Comparison of ENCODE assay signal across 39 cellular contexts in genomic region chr4:160318567-160319220, GRCh38.
DNase-seq lines count a peak whose midpoint lies in the region; ATAC-seq, FAIRE-seq and TF ChIP-seq lines count a peak whose summit lies in the region.
"Had no signal": no experiment of that assay in that cellular context is flagged by ENCODE, and none has a peak within 500 bp of the region (broad histone marks: within the 10 kb centered on the region; RNA-seq: fewer than 3 reads in every experiment).

No MANE protein-coding gene starts in this region.

- H3K27ac ChIP-seq in astrocyte (ENCODE audit: low read depth, low read length) (no peak overlapping the region), foreskin keratinocyte (no peak overlapping the region), body of pancreas (no peak overlapping the region)
- H3K27ac ChIP-seq: gastrocnemius medialis, psoas muscle, sigmoid colon, SJSA1, transverse colon, VCaP had no signal

- H3K4me1 Mint-ChIP-seq in astrocyte (ENCODE audit: low read depth, unreplicated experiment): peaks cover 6% of the 10 kb centered on the region
- H3K4me1 Mint-ChIP-seq: activated CD4-positive, alpha-beta T cell treated with anti-CD3 and anti-CD28 coated beads for 36 hours; activated naive CD4-positive, alpha-beta T cell treated with anti-CD3 and anti-CD28 coated beads, Interleukin-2, amount 10 ng/mL, durations not matched to agents 7 days and 5 days; activated T-helper 17 cell treated with anti-CD3 and anti-CD28 coated beads, Interleukin-2, amount 50 U/mL, for 72 hours; CD8-positive, alpha-beta memory T cell; central memory CD8-positive, alpha-beta T cell; naive thymus-derived CD4-positive, alpha-beta T cell had no signal

- TF ChIP-seq POLR2A in body of pancreas (IDR thresholded peaks at IDR 0.05): no peak

- no peak for FAIRE-seq in astrocyte (lab: Jason Lieb, UNC)
- FAIRE-seq: endometrium had no signal

- no peaks in the 10 kb centered on the region for H3K27me3 ChIP-seq in astrocyte (ENCODE audit: insufficient read depth, low read length)
- H3K27me3 ChIP-seq in foreskin keratinocyte: no peaks in the 10 kb centered on the region
- no peaks in the 10 kb centered on the region for H3K27me3 ChIP-seq in body of pancreas
- H3K27me3 ChIP-seq: BE2C, gastrocnemius medialis, sigmoid colon, SJSA1, transverse colon had no signal

- no peaks in the 10 kb centered on the region for H3K27me3 Mint-ChIP-seq in astrocyte (ENCODE audit: low read depth, unreplicated experiment)
- H3K27me3 Mint-ChIP-seq: activated CD4-positive, alpha-beta T cell treated with anti-CD3 and anti-CD28 coated beads for 36 hours; activated naive CD4-positive, alpha-beta T cell treated with anti-CD3 and anti-CD28 coated beads, Interleukin-2, amount 10 ng/mL, durations not matched to agents 7 days and 5 days; activated T-helper 17 cell treated with anti-CD3 and anti-CD28 coated beads, Interleukin-2, amount 50 U/mL, for 72 hours; CD8-positive, alpha-beta memory T cell; central memory CD8-positive, alpha-beta T cell; dendritic cell treated with granulocyte-macrophage colony-stimulating factor and Interleukin-4, amounts not matched to agents 40 ng/mL and 50 ng/mL, for 4 days; naive thymus-derived CD4-positive, alpha-beta T cell had no signal

- no peak overlapping the region for H3K9ac ChIP-seq in astrocyte (ENCODE audit: low read length)

- H3K4me1 ChIP-seq in astrocyte (ENCODE audit: insufficient read depth, low read length) (peaks cover 3% of the 10 kb centered on the region), foreskin keratinocyte (peaks cover 8% of the 10 kb centered on the region), body of pancreas (no peaks in the 10 kb centered on the region)
- H3K4me1 ChIP-seq: gastrocnemius medialis, psoas muscle, sigmoid colon, SJSA1, transverse colon had no signal

- H2AFZ ChIP-seq in astrocyte (ENCODE audit: low read depth, low read length): peak overlapping the region; percentile 1

- 79 to 84% methylated on average over 6 of the region's 6 CpGs for WGBS in body of pancreas, 2 donors

- H3K36me3 ChIP-seq in astrocyte (ENCODE audit: insufficient read depth, low read length) (no peaks in the 10 kb centered on the region), body of pancreas (replicated peaks in 1 of 2; ENCODE audit: insufficient read depth in 1 of 2, low read depth in 2 of 2) (no peaks in the 10 kb centered on the region)
- H3K36me3 ChIP-seq: BE2C, gastrocnemius medialis, sigmoid colon, SJSA1, transverse colon had no signal

- ATAC-seq in foreskin keratinocyte (peak; percentile 28), HG02759 (IDR thresholded peaks at IDR 0.05; ENCODE audit: unreplicated experiment) (no peak), body of pancreas (no peak)
- ATAC-seq: activated CD4-positive, alpha-beta T cell treated with anti-CD3 and anti-CD28 coated beads for 36 hours; activated CD8-positive, alpha-beta T cell treated with anti-CD3 and anti-CD28 coated beads, Interleukin-2, amount 10 ng/mL, durations not matched to agents 7 days and 5 days; activated T-helper 17 cell treated with anti-CD3 and anti-CD28 coated beads, Interleukin-2, amount 50 U/mL, for 72 hours; gastrocnemius medialis; naive thymus-derived CD4-positive, alpha-beta T cell; psoas muscle had no signal

- H3K9me3 ChIP-seq in astrocyte (ENCODE audit: insufficient read depth, low read depth, low read length) (no peaks in the 10 kb centered on the region), body of pancreas (no peaks in the 10 kb centered on the region)
- H3K9me3 ChIP-seq: BE2C, gastrocnemius medialis, psoas muscle, sigmoid colon, transverse colon had no signal

- H3K9me3 Mint-ChIP-seq in astrocyte (ENCODE audit: unreplicated experiment): no peaks in the 10 kb centered on the region
- H3K9me3 Mint-ChIP-seq: activated naive CD4-positive, alpha-beta T cell treated with anti-CD3 and anti-CD28 coated beads, Interleukin-2, amount 10 ng/mL, durations not matched to agents 7 days and 5 days; central memory CD8-positive, alpha-beta T cell; dendritic cell treated with granulocyte-macrophage colony-stimulating factor and Interleukin-4, amounts not matched to agents 40 ng/mL and 50 ng/mL, for 4 days had no signal

- peak overlapping the region; percentile 30 for H3K4me2 ChIP-seq in astrocyte (ENCODE audit: low read length)

- POLR2A ChIA-PET in GM10248 (lab: Yijun Ruan, JAX): no interaction called here

- TF ChIP-seq CTCF in astrocyte (IDR thresholded peaks at IDR 0.05; ENCODE audit: insufficient read depth, low read depth, low read length) (no peak), foreskin keratinocyte (conservative IDR thresholded peaks at IDR 0.05) (no peak), body of pancreas (IDR thresholded peaks at IDR 0.05) (no peak), GM10248 (IDR thresholded peaks at IDR 0.05; ENCODE audit: control extremely low read depth, extremely low read depth, low read depth, missing control alignments) (no peak)

- CTCF ChIA-PET in GM10248 (lab: Yijun Ruan, JAX): no interaction called here

- H3K27ac Mint-ChIP-seq in astrocyte (ENCODE audit: unreplicated experiment): no peak overlapping the region
- H3K27ac Mint-ChIP-seq: activated CD4-positive, alpha-beta T cell treated with anti-CD3 and anti-CD28 coated beads for 36 hours; activated CD8-positive, alpha-beta T cell treated with anti-CD3 and anti-CD28 coated beads, Interleukin-2, amount 10 ng/mL, durations not matched to agents 7 days and 5 days; activated naive CD4-positive, alpha-beta T cell treated with anti-CD3 and anti-CD28 coated beads, Interleukin-2, amount 10 ng/mL, durations not matched to agents 7 days and 5 days; activated T-helper 17 cell treated with anti-CD3 and anti-CD28 coated beads, Interleukin-2, amount 50 U/mL, for 72 hours; CD8-positive, alpha-beta memory T cell; dendritic cell treated with granulocyte-macrophage colony-stimulating factor and Interleukin-4, amounts not matched to agents 40 ng/mL and 50 ng/mL, for 4 days; HFFc6; naive thymus-derived CD4-positive, alpha-beta T cell had no signal

- peak; percentile 43 for DNase-seq in COR-L47 (lab: John Stamatoyannopoulos, UW)
- DNase-seq in LHCN-M2 (ENCODE audit: low read depth): peak; percentile 9
- DNase-seq in astrocyte (ENCODE audit: low read depth): peak; percentile 16
- no peak for DNase-seq in foreskin keratinocyte
- no peak for DNase-seq in activated naive CD4-positive, alpha-beta T cell treated with anti-CD3 and anti-CD28 coated beads, Interleukin-2, amount 50 U/mL, for 16 hours
- DNase-seq in body of pancreas: no peak
- DNase-seq in GM10248 (ENCODE audit: extremely low spot score): no peak
- DNase-seq: ACHN; activated CD4-positive, alpha-beta T cell treated with anti-CD3 and anti-CD28 coated beads for 36 hours; activated CD8-positive, alpha-beta T cell treated with anti-CD3 and anti-CD28 coated beads, Interleukin-2, amount 10 ng/mL, durations not matched to agents 7 days and 5 days; activated naive CD4-positive, alpha-beta T cell treated with anti-CD3 and anti-CD28 coated beads, Interleukin-2, amount 10 ng/mL, durations not matched to agents 7 days and 5 days; amygdala; CD8-positive, alpha-beta memory T cell; gastrocnemius medialis; GF-D8; GOT3; HFFc6; IMR-90; kidney glomerular epithelial cell; MM.1S; naive thymus-derived CD4-positive, alpha-beta T cell; NCI-H1417 treated with DMSO at 0.1 percent for 48 hours; NCI-H2029 treated with DMSO at 0.1 percent for 48 hours; NCI-H2227 treated with DMSO at 0.1 percent for 48 hours; NCI-H526; nucleus accumbens; psoas muscle; sigmoid colon; stimulated activated CD4-positive, alpha-beta T cell treated with anti-CD3 and anti-CD28 coated beads, Interleukin-4, amount 100 ng/mL, for 24 hours; T-helper 9 cell; transverse colon had no signal

- no peaks in the 10 kb centered on the region for H3K79me2 ChIP-seq in astrocyte (ENCODE audit: insufficient read depth, low read length)

- intact Hi-C loops in body of pancreas (cut with DNase I): no loop called here

- no peaks in the 10 kb centered on the region for H4K20me1 ChIP-seq in astrocyte (ENCODE audit: insufficient read depth, low read length)

- no peak overlapping the region for H3K4me3 Mint-ChIP-seq in astrocyte (ENCODE audit: unreplicated experiment)
- H3K4me3 Mint-ChIP-seq: activated CD4-positive, alpha-beta T cell treated with anti-CD3 and anti-CD28 coated beads for 36 hours; activated CD8-positive, alpha-beta T cell treated with anti-CD3 and anti-CD28 coated beads, Interleukin-2, amount 10 ng/mL, durations not matched to agents 7 days and 5 days; activated naive CD4-positive, alpha-beta T cell treated with anti-CD3 and anti-CD28 coated beads, Interleukin-2, amount 10 ng/mL, durations not matched to agents 7 days and 5 days; activated T-helper 17 cell treated with anti-CD3 and anti-CD28 coated beads, Interleukin-2, amount 50 U/mL, for 72 hours; CD8-positive, alpha-beta memory T cell; central memory CD8-positive, alpha-beta T cell; dendritic cell treated with granulocyte-macrophage colony-stimulating factor and Interleukin-4, amounts not matched to agents 40 ng/mL and 50 ng/mL, for 4 days; HFFc6; naive thymus-derived CD4-positive, alpha-beta T cell had no signal

- no peak overlapping the region for H3K4me3 ChIP-seq in astrocyte (ENCODE audit: insufficient read depth, low read depth, low read length)
- H3K4me3 ChIP-seq in body of pancreas: no peak overlapping the region
- H3K4me3 ChIP-seq: gastrocnemius medialis, psoas muscle, sigmoid colon, SJSA1, transverse colon had no signal

- no peaks in the 10 kb centered on the region for H3K36me3 Mint-ChIP-seq in astrocyte (ENCODE audit: low read depth, unreplicated experiment)
- H3K36me3 Mint-ChIP-seq: activated naive CD4-positive, alpha-beta T cell treated with anti-CD3 and anti-CD28 coated beads, Interleukin-2, amount 10 ng/mL, durations not matched to agents 7 days and 5 days; CD8-positive, alpha-beta memory T cell; naive thymus-derived CD4-positive, alpha-beta T cell had no signal

Comparison
In these comparisons a context has a peak if more than half of its experiments do, and no peak if none do; other contexts are left out.
1. DNase-seq: peak in COR-L47 (single experiment), LHCN-M2 (single experiment) and astrocyte (single experiment); none in foreskin keratinocyte (0 of 2), activated naive CD4-positive, alpha-beta T cell treated with anti-CD3 and anti-CD28 coated beads, Interleukin-2, amount 50 U/mL, for 16 hours (single experiment), body of pancreas (0 of 4) and GM10248 (single experiment).